ENCODE assay signal across 13 cellular contexts in genomic region chr15:69303337-69304175, GRCh38. TPM values are rescaled to one million over a fixed set of nuclear protein-coding genes. Genes with fewer than 3 reads are reported as not detected.
DNase-seq lines count a peak whose midpoint lies in the region; ATAC-seq, FAIRE-seq and TF ChIP-seq lines count a peak whose summit lies in the region.
"Had no signal": no experiment of that assay in that cellular context is flagged by ENCODE, and none has a peak within 500 bp of the region (broad histone marks: within the 10 kb centered on the region; RNA-seq: fewer than 3 reads in every experiment).

No MANE protein-coding gene starts in this region.

- POLR2A ChIA-PET in HepG2 (lab: Yijun Ruan, JAX), result no interaction called here

- H4K20me1 ChIP-seq in HepG2 (ENCODE audit: insufficient read depth, low read length) (no peaks in the 10 kb centered on the region; the same call in 1 of the 2 replicates), fibroblast of lung (ENCODE audit: control insufficient read depth, extremely low read depth, insufficient read depth, low read length) (no peaks in the 10 kb centered on the region)

- H3K4me3 ChIP-seq in HepG2 (replicated peaks in 1 of 3; ENCODE audit: insufficient read depth in 1 of 3, low read depth in 2 of 3, low read length in 3 of 3), result no peak overlapping the region
- no peak overlapping the region for H3K4me3 ChIP-seq in right lobe of liver
- H3K4me3 ChIP-seq in fibroblast of lung (replicated peaks in 1 of 4; ENCODE audit: control extremely low read depth in 1 of 4, insufficient read depth in 1 of 4, low read depth in 3 of 4, low read length in 4 of 4), result no peak overlapping the region
- no peak overlapping the region for H3K4me3 ChIP-seq in aorta (ENCODE audit: low read length in 2 of 2)
- H3K4me3 ChIP-seq in psoas muscle, result no peak overlapping the region

- TF ChIP-seq RAD21 in HepG2 (CRISPR knock-in tag; IDR thresholded peaks at IDR 0.05), result no peak

- H3K36me3 ChIP-seq in HepG2 (replicated peaks in 1 of 2; ENCODE audit: control insufficient read depth in 1 of 2, insufficient read depth in 2 of 2, low read length in 2 of 2) (no peaks in the 10 kb centered on the region), right lobe of liver (no peaks in the 10 kb centered on the region), fibroblast of lung (ENCODE audit: control insufficient read depth, insufficient read depth, low read length) (no peaks in the 10 kb centered on the region), aorta (ENCODE audit: control insufficient read depth in 1 of 2, insufficient read depth in 2 of 2, low read length in 1 of 2) (no peaks in the 10 kb centered on the region), psoas muscle (ENCODE audit: insufficient read depth in 1 of 2, low read depth in 1 of 2) (no peaks in the 10 kb centered on the region)

- H3K9ac ChIP-seq in HepG2 (ENCODE audit: insufficient read depth, low read depth, low read length) (no peak overlapping the region), fibroblast of lung (ENCODE audit: insufficient read depth, low read length) (no peak overlapping the region)

- WGBS in HepG2 (ENCODE audit: low lambda C conversion rate), result 41% methylated on average over 4 of the region's 6 CpGs
- 65% methylated on average over 3 of the region's 6 CpGs for WGBS in right lobe of liver (ENCODE audit: insufficient coverage, low coverage, low lambda C conversion rate, missing lambda C conversion rate)
- WGBS in aorta, 2 donors, result 85 to 93% methylated on average over 6 of the region's 6 CpGs
- WGBS in psoas muscle, 3 donors, result 77 to 83% (median 80%) methylated on average over 6 of the region's 6 CpGs

- no peak overlapping the region for H3K27ac Mint-ChIP-seq in T-helper 17 cell
- H3K27ac Mint-ChIP-seq: activated T-cell treated with anti-CD3 and anti-CD28 coated beads, Interleukin-2, amount 50 U/mL, for 24 hours had no signal

- H3K27ac ChIP-seq in HepG2 (ENCODE audit: extremely low read length, insufficient read depth, low read length), result no peak overlapping the region
- no peak overlapping the region for H3K27ac ChIP-seq in right lobe of liver
- H3K27ac ChIP-seq in fibroblast of lung (ENCODE audit: insufficient read depth, low read length), result peak overlapping the region; percentile 91
- H3K27ac ChIP-seq in aorta (ENCODE audit: low read depth in 1 of 2, low read length in 2 of 2), result no peak overlapping the region
- H3K27ac ChIP-seq in psoas muscle, result no peak overlapping the region

- TF ChIP-seq CTCF in HepG2 (CRISPR knock-in tag; IDR thresholded peaks at IDR 0.05) (0 out of 2 replicates have a peak, but pooled peaks have one; percentile 3), right lobe of liver (IDR thresholded peaks at IDR 0.05) (peak in 1 of 4 donors; percentile 13), fibroblast of lung (conservative IDR thresholded peaks at IDR 0.05 in 1 of 2, IDR thresholded peaks at IDR 0.05 in 1 of 2; ENCODE audit: low read depth in 1 of 2, low read length in 2 of 2) (no peak), psoas muscle (IDR thresholded peaks at IDR 0.05) (no peak)

- H3K27me3 ChIP-seq in HepG2 (ENCODE audit: control insufficient read depth in 1 of 2, insufficient read depth in 2 of 2, low read length in 2 of 2) (peaks cover 7 to 24% of the 10 kb centered on the region in 2 experiments), right lobe of liver (peaks cover 0 to 8% of the 10 kb centered on the region in 2 donors), fibroblast of lung (ENCODE audit: control insufficient read depth, insufficient read depth, low read length) (no peaks in the 10 kb centered on the region), aorta (ENCODE audit: control insufficient read depth in 1 of 2, insufficient read depth in 2 of 2, low read length in 1 of 2) (no peaks in the 10 kb centered on the region), psoas muscle (ENCODE audit: insufficient read depth in 3 of 3, low read length in 2 of 3) (peaks cover 0 to 39% (median 11%) of the 10 kb centered on the region in 3 donors)

- peaks cover 73% of the 10 kb centered on the region for H3K27me3 Mint-ChIP-seq in T-helper 17 cell

- no peaks in the 10 kb centered on the region for H3K9me3 ChIP-seq in HepG2 (ENCODE audit: low read length)
- H3K9me3 ChIP-seq in right lobe of liver, result no peaks in the 10 kb centered on the region
- no peaks in the 10 kb centered on the region for H3K9me3 ChIP-seq in fibroblast of lung (ENCODE audit: control insufficient read depth, insufficient read depth, low read depth, low read length)
- H3K9me3 ChIP-seq in aorta (ENCODE audit: control insufficient read depth, low read length), result no peaks in the 10 kb centered on the region
- H3K9me3 ChIP-seq in T-helper 17 cell (ENCODE audit: control insufficient read depth, low read length, poor library complexity, severe bottlenecking), result no peaks in the 10 kb centered on the region
- H3K9me3 ChIP-seq in psoas muscle, result no peaks in the 10 kb centered on the region

- CTCF ChIA-PET in HepG2 (lab: Yijun Ruan, JAX; ENCODE audit: low intra/inter-chr PET ratio, low total read pairs), result interaction anchor here (1.2 kb wide), 1 partner anchor 245 kb away, joined by 3 read pairs; no protein-coding TSS in a partner anchor

- no peak for DNase-seq in HepG2 (ENCODE audit: low spot score)
- DNase-seq in right lobe of liver, result no peak
- peak; percentile 42 for DNase-seq in RPMI7951 (ENCODE audit: low read depth)
- DNase-seq in fibroblast of lung (ENCODE audit: low read depth in 2 of 2), result peak; percentile 7 to 51
- DNase-seq in aorta, result peak; percentile 28 to 36
- no peak for DNase-seq in T-helper 17 cell
- no peak for DNase-seq in psoas muscle
- DNase-seq: activated T-cell treated with anti-CD3 and anti-CD28 coated beads, Interleukin-2, amount 50 U/mL, for 24 hours; NCI-H2171 treated with DMSO at 0.1 percent for 48 hours; T-cell had no signal

- intact Hi-C loops in HepG2 (cut with micrococcal nuclease; ENCODE audit: unreplicated experiment) (loop anchor here (1.0 kb wide), 1 partner anchor 28 kb away; no protein-coding TSS in a partner anchor), right lobe of liver (cut with DNase I) (no loop called here), aorta (cut with DNase I) (no loop called here), psoas muscle (cut with DNase I) (no loop called here)

- ATAC-seq in HepG2 (no peak), right lobe of liver (no peak), aorta (ENCODE audit: low FRiP score) (no peak), T-helper 17 cell (no peak), psoas muscle (no peak), HG03521 (IDR thresholded peaks at IDR 0.05; ENCODE audit: unreplicated experiment) (no peak)
- ATAC-seq: T-cell had no signal

- FAIRE-seq in HepG2 (lab: Jason Lieb, UNC), result no peak
- FAIRE-seq: H54 had no signal

- TF ChIP-seq POLR2A in HepG2 (IDR thresholded peaks at IDR 0.05; ENCODE audit: insufficient read depth in 1 of 2, low read depth in 2 of 2, low read length in 2 of 2) (no peak), right lobe of liver (IDR thresholded peaks at IDR 0.05) (no peak)

- BruUV-seq in HepG2 (replicated peaks; lab: Mats Ljungman, UMichigan), result no TSS peak

- no peak overlapping the region for H2AFZ ChIP-seq in HepG2 (ENCODE audit: low read length)
- no peak overlapping the region for H2AFZ ChIP-seq in fibroblast of lung (ENCODE audit: low read length)

- H3K4me2 ChIP-seq in HepG2 (ENCODE audit: low read depth, low read length) (peak overlapping the region; percentile 34), fibroblast of lung (ENCODE audit: extremely low read depth, insufficient read depth, low read length) (peak overlapping the region; percentile 48)

- peaks cover 5% of the 10 kb centered on the region for H3K36me3 Mint-ChIP-seq in T-helper 17 cell (ENCODE audit: low read depth)
- H3K36me3 Mint-ChIP-seq: T-cell had no signal

- H3K4me1 ChIP-seq in HepG2 (ENCODE audit: insufficient read depth, low read length), result peaks cover 29% of the 10 kb centered on the region
- peaks cover 0 to 16% (median 0%) of the 10 kb centered on the region in 4 donors for H3K4me1 ChIP-seq in right lobe of liver
- H3K4me1 ChIP-seq in fibroblast of lung (ENCODE audit: control insufficient read depth, extremely low read depth, insufficient read depth, low read length), result peaks cover 25% of the 10 kb centered on the region
- no peaks in the 10 kb centered on the region for H3K4me1 ChIP-seq in aorta (ENCODE audit: control insufficient read depth in 1 of 2, insufficient read depth in 2 of 2, low read length in 2 of 2)
- H3K4me1 ChIP-seq in psoas muscle, result peaks cover 7% of the 10 kb centered on the region

- H3K4me3 Mint-ChIP-seq in T-helper 17 cell, result no peak overlapping the region
- H3K4me3 Mint-ChIP-seq: activated T-cell treated with anti-CD3 and anti-CD28 coated beads, Interleukin-2, amount 50 U/mL, for 24 hours; T-cell had no signal

- TF ChIP-seq EP300 in HepG2 (IDR thresholded peaks at IDR 0.05; ENCODE audit: low read depth in 2 of 2, low read length in 2 of 2) (no peak), HepG2 (CRISPR knock-in tag; IDR thresholded peaks at IDR 0.05; ENCODE audit: borderline replicate concordance) (no peak)

- H3K79me2 ChIP-seq in HepG2 (ENCODE audit: insufficient read depth, low read length) (no peaks in the 10 kb centered on the region), fibroblast of lung (ENCODE audit: control insufficient read depth, insufficient read depth, low read length) (no peaks in the 10 kb centered on the region)

- peaks cover 10% of the 10 kb centered on the region for H3K4me1 Mint-ChIP-seq in T-helper 17 cell

- in situ Hi-C loops in HepG2 (cut with HindIII; ENCODE audit: extremely low pct_ligation_motif_present, low pct_unique_long_range_greater_than_20kb), result no loop called here

RNA-seq across cellular contexts. Expression of gene PAQR5, which starts 4.8 kb away (rescaled TPM):
- total RNA-seq in HepG2 (2016; rRNA removed; fragmentation: Illumina TruSeq; extraction: Trizol) (0.11 and 0.53 TPM in 2 replicates), right lobe of liver (1 to 10 TPM in 3 of 6 experiments, under 1 TPM in 3; 0.28 to 3.0 (median 0.98) TPM), fibroblast of lung (9.8 and 16.2 TPM in 2 replicates), aorta (1 to 10 TPM in 1 of 2 donors, under 1 TPM in 1; 0.71 to 1.9 TPM), T-helper 17 cell (not detected), psoas muscle (under 1 TPM in 3 of 4 donors, not detected in 1; 0.08 to 0.39 (median 0.22) TPM)
- 0.62 TPM in 1 of 2 replicates, not detected in the other for total RNA-seq in HepG2 (2016; cell fraction: cytosol; rRNA removed; fragmentation: Illumina TruSeq; extraction: Trizol; ENCODE audit: low read depth)
- total RNA-seq in HepG2 (2016; cell fraction: insoluble cytoplasmic fraction; rRNA removed; fragmentation: Illumina TruSeq; extraction: Trizol), result 0.22 and 0.37 TPM in 2 replicates
- total RNA-seq in HepG2 (2016; cell fraction: membrane; rRNA removed; fragmentation: Illumina TruSeq; extraction: Trizol), result 0.56 and 0.72 TPM in 2 replicates
- total RNA-seq in HepG2 (2016; cell fraction: nucleus; rRNA removed; fragmentation: Illumina TruSeq; extraction: Trizol), result 0.19 and 0.25 TPM in 2 replicates
- polyA plus RNA-seq in HepG2 (2011; rRNA removed) (1.3 and 1.4 TPM in 2 replicates), fibroblast of lung (6.0 and 20.8 TPM in 2 replicates), aorta (under 1 TPM; 0.31 to 0.38 TPM), psoas muscle (under 1 TPM; 0.09 to 0.21 (median 0.14) TPM)
- 1.4 and 2.3 TPM in 2 replicates for polyA plus RNA-seq in HepG2 (2011; cell fraction: cytosol; rRNA removed)
- polyA plus RNA-seq in HepG2 (2011; cell fraction: nucleus; rRNA removed), result 0.56 and 1.2 TPM in 2 replicates
- 0.72 and 3.1 TPM in 2 replicates for polyA plus RNA-seq in HepG2 (2012)
- polyA plus RNA-seq in HepG2 (2016; cell fraction: cytosol; fragmentation: Illumina TruSeq; extraction: Trizol; ENCODE audit: low read depth), result 0.37 and 0.63 TPM in 2 replicates
- polyA plus RNA-seq in HepG2 (2016; cell fraction: insoluble cytoplasmic fraction; fragmentation: Illumina TruSeq; extraction: Trizol; ENCODE audit: low read depth), result 0.15 and 0.24 TPM in 2 replicates
- polyA plus RNA-seq in HepG2 (2016; cell fraction: membrane; fragmentation: Illumina TruSeq; extraction: Trizol; ENCODE audit: low read depth), result 0.45 and 0.46 TPM in 2 replicates
- polyA plus RNA-seq in HepG2 (2016; cell fraction: nucleus; fragmentation: Illumina TruSeq; extraction: Trizol; ENCODE audit: insufficient read depth, low read depth), result 0.29 and 0.81 TPM in 2 replicates
- 13.5 and 247 TPM in 2 replicates for polyA minus RNA-seq in HepG2 (2011; rRNA and poly(A)+ RNA removed; ENCODE audit: low replicate concordance)
- polyA minus RNA-seq in HepG2 (2011; cell fraction: cytosol; rRNA and poly(A)+ RNA removed), result 0.97 and 2.9 TPM in 2 replicates
- polyA minus RNA-seq in HepG2 (2011; cell fraction: nucleus; rRNA and poly(A)+ RNA removed), result 1.3 and 1.9 TPM in 2 replicates
- total RNA-seq in RPMI7951 (2014; rRNA removed; shearing (Covaris generic)), result 3.3 and 3.5 TPM in 2 replicates
- polyA plus RNA-seq in fibroblast of lung (2012), result 3.8 and 12.3 TPM in 2 replicates
- 10.4 and 64.3 TPM in 2 replicates for polyA minus RNA-seq in fibroblast of lung (ENCODE audit: low replicate concordance)
- total RNA-seq: dermis microvascular lymphatic vessel endothelial cell had no signal

Comparison
In these comparisons a context has a peak if more than half of its experiments do, and no peak if none do; other contexts are left out.
1. DNase-seq: peak in RPMI7951 (single experiment), fibroblast of lung (2 of 2) and aorta (2 of 2); none in HepG2 (single experiment), right lobe of liver (0 of 3), T-helper 17 cell (0 of 3) and psoas muscle (0 of 2).